24 cellular contexts compared by ENCODE assay signal in genomic region chr16:86556576-86556975, GRCh38. TPM values are rescaled to one million over a fixed set of nuclear protein-coding genes. Genes with fewer than 3 reads are reported as not detected.
DNase-seq lines count a peak whose midpoint lies in the region; ATAC-seq and TF ChIP-seq lines count a peak whose summit lies in the region.
"Had no signal": no experiment of that assay in that cellular context is flagged by ENCODE, and none has a peak within 500 bp of the region (broad histone marks: within the 10 kb centered on the region; RNA-seq: fewer than 3 reads in every experiment).

No MANE protein-coding gene starts in this region.

- H3K4me1 Mint-ChIP-seq in natural killer cell = peaks cover 20 to 26% of the 10 kb centered on the region in 2 donors
- H3K4me1 Mint-ChIP-seq in natural killer cell treated with Interleukin-12 subunit alpha and Interleukin-12 subunit beta and Interleukin-15 and Interleukin-18, amount 100 ng/mL, for 72 hours (ENCODE audit: low read depth in 2 of 2) = peaks cover 12 to 15% of the 10 kb centered on the region in 2 donors
- H3K4me1 Mint-ChIP-seq in naive thymus-derived CD4-positive, alpha-beta T cell = peaks cover 8 to 36% (median 32%) of the 10 kb centered on the region in 7 donors

- POLR2A ChIA-PET in naive thymus-derived CD4-positive, alpha-beta T cell (lab: Charles Lee) = interaction anchor here (1.4 kb wide), 1 partner anchor 48 kb away, joined by 3 read pairs; no protein-coding TSS in a partner anchor

- peaks cover 0 to 5% of the 10 kb centered on the region in 2 donors for H3K27me3 Mint-ChIP-seq in natural killer cell (ENCODE audit: low read depth in 2 of 2)
- H3K27me3 Mint-ChIP-seq in natural killer cell treated with Interleukin-12 subunit alpha and Interleukin-12 subunit beta and Interleukin-15 and Interleukin-18, amount 100 ng/mL, for 72 hours = peaks cover 0 to 6% of the 10 kb centered on the region in 2 donors
- peaks cover 0 to 15% (median 7%) of the 10 kb centered on the region in 5 donors for H3K27me3 Mint-ChIP-seq in naive thymus-derived CD4-positive, alpha-beta T cell

- peaks cover 0 to 5% (median 0%) of the 10 kb centered on the region in 3 experiments for H3K36me3 ChIP-seq in naive thymus-derived CD4-positive, alpha-beta T cell (ENCODE audit: control insufficient read depth in 2 of 3, insufficient read depth in 3 of 3, low read length in 3 of 3)
- H3K36me3 ChIP-seq in thoracic aorta = no peaks in the 10 kb centered on the region
- H3K36me3 ChIP-seq: upper lobe of right lung had no signal

- peak overlapping the region in 1 of 2 donors; percentile 99 for H3K27ac Mint-ChIP-seq in natural killer cell
- no peak overlapping the region for H3K27ac Mint-ChIP-seq in natural killer cell treated with Interleukin-12 subunit alpha and Interleukin-12 subunit beta and Interleukin-15 and Interleukin-18, amount 100 ng/mL, for 72 hours
- peak overlapping the region in 1 of 9 donors; percentile 98 for H3K27ac Mint-ChIP-seq in naive thymus-derived CD4-positive, alpha-beta T cell
- H3K27ac Mint-ChIP-seq: stimulated activated naive CD8-positive, alpha-beta T cell treated with anti-CD3 and anti-CD28 coated beads, Interleukin-15, amount 100 ng/mL, for 72 hours had no signal

- H3K4me3 Mint-ChIP-seq in natural killer cell = peak overlapping the region; percentile 17
- H3K4me3 Mint-ChIP-seq in natural killer cell treated with Interleukin-12 subunit alpha and Interleukin-12 subunit beta and Interleukin-15 and Interleukin-18, amount 100 ng/mL, for 72 hours = no peak overlapping the region
- H3K4me3 Mint-ChIP-seq in naive thymus-derived CD4-positive, alpha-beta T cell = peak overlapping the region in 6 of 10 donors; percentile 91 to 96 (median 94)

- no peaks in the 10 kb centered on the region for H3K27me3 ChIP-seq in naive thymus-derived CD4-positive, alpha-beta T cell (ENCODE audit: control insufficient read depth in 2 of 2, insufficient read depth in 2 of 2, low read length in 2 of 2)
- H3K27me3 ChIP-seq in thoracic aorta (replicated peaks; ENCODE audit: insufficient read depth) = no peaks in the 10 kb centered on the region

- no peak overlapping the region for H3K27ac ChIP-seq in naive thymus-derived CD4-positive, alpha-beta T cell (ENCODE audit: low read depth, low read length)
- peak overlapping the region; percentile 36 to 77 for H3K27ac ChIP-seq in thoracic aorta
- H3K27ac ChIP-seq: 22Rv1, upper lobe of right lung had no signal

- H3K4me1 ChIP-seq in naive thymus-derived CD4-positive, alpha-beta T cell (ENCODE audit: control insufficient read depth in 2 of 2, insufficient read depth in 2 of 2, low read length in 2 of 2) = peaks cover 0 to 5% of the 10 kb centered on the region in 2 donors
- peaks cover 7 to 40% of the 10 kb centered on the region in 2 donors for H3K4me1 ChIP-seq in thoracic aorta (ENCODE audit: control insufficient read depth in 1 of 2, low read depth in 2 of 2)

- no peaks in the 10 kb centered on the region for H3K36me3 Mint-ChIP-seq in natural killer cell
- H3K36me3 Mint-ChIP-seq in natural killer cell treated with Interleukin-12 subunit alpha and Interleukin-12 subunit beta and Interleukin-15 and Interleukin-18, amount 100 ng/mL, for 72 hours = peaks cover 5% of the 10 kb centered on the region
- peaks cover 0 to 12% (median 5%) of the 10 kb centered on the region in 5 donors for H3K36me3 Mint-ChIP-seq in naive thymus-derived CD4-positive, alpha-beta T cell

- H3K4me3 ChIP-seq in naive thymus-derived CD4-positive, alpha-beta T cell (ENCODE audit: low read length) = no peak overlapping the region
- no peak overlapping the region for H3K4me3 ChIP-seq in thoracic aorta
- H3K4me3 ChIP-seq: upper lobe of right lung had no signal

- DNase-seq in DMS 273 (lab: John Stamatoyannopoulos, UW; ENCODE audit: unreplicated experiment) (peak; percentile 66), DMS 273 treated with DMSO at 0.1 percent for 48 hours (lab: John Stamatoyannopoulos, UW) (no peak), natural killer cell (no peak), thoracic aorta (ENCODE audit: low spot score) (no peak), SKM-1 treated with dmso at 0.1 percent for 144 hours (lab: John Stamatoyannopoulos, UW; ENCODE audit: unreplicated experiment) (no peak)
- DNase-seq in natural killer cell treated with Interleukin-12 subunit alpha and Interleukin-12 subunit beta and Interleukin-15 and Interleukin-18, amount 100 ng/mL, for 72 hours (ENCODE audit: low spot score) = no peak
- no peak for DNase-seq in naive thymus-derived CD4-positive, alpha-beta T cell
- DNase-seq: activated CD4-positive, alpha-beta T cell treated with anti-CD3 and anti-CD28 coated beads for 48 hours; central memory CD4-positive, alpha-beta T cell; erythroblast; GF-D8; H7; mesendoderm; NCI-H1048; NCI-H2081 treated with DMSO at 0.1 percent for 48 hours; NCI-H510A; SK-N-SH; stimulated activated CD4-positive, alpha-beta T cell treated with anti-CD3 and anti-CD28 coated beads, Interleukin-1b, Interleukin-23, amount 100 ng/mL, for 48 hours; stimulated activated naive CD8-positive, alpha-beta T cell treated with anti-CD3 and anti-CD28 coated beads, Interleukin-15, amount 100 ng/mL, for 72 hours; upper lobe of right lung had no signal

- H3K9me3 ChIP-seq in naive thymus-derived CD4-positive, alpha-beta T cell (ENCODE audit: control insufficient read depth in 2 of 3, low read length in 3 of 3) = no peaks in the 10 kb centered on the region
- H3K9me3 ChIP-seq in thoracic aorta = no peaks in the 10 kb centered on the region
- H3K9me3 ChIP-seq: SK-N-SH, upper lobe of right lung had no signal

- no peak for TF ChIP-seq CTCF in natural killer cell (IDR thresholded peaks at IDR 0.05)
- no peak for TF ChIP-seq CTCF in thoracic aorta (IDR thresholded peaks at IDR 0.05)

- no peak for ATAC-seq in natural killer cell
- ATAC-seq in natural killer cell treated with Interleukin-12 subunit alpha and Interleukin-12 subunit beta and Interleukin-15 and Interleukin-18, amount 100 ng/mL, for 72 hours = no peak
- ATAC-seq in naive thymus-derived CD4-positive, alpha-beta T cell = no peak
- no peak for ATAC-seq in thoracic aorta (ENCODE audit: insufficient number of reproducible peaks, low FRiP score, low read depth)
- no peak for ATAC-seq in HG02642 (IDR thresholded peaks at IDR 0.05; ENCODE audit: poor library complexity, unreplicated experiment)
- ATAC-seq: sciatic nerve; stimulated activated naive CD8-positive, alpha-beta T cell treated with anti-CD3 and anti-CD28 coated beads, Interleukin-15, amount 100 ng/mL, for 72 hours; upper lobe of right lung had no signal

- H3K9me3 Mint-ChIP-seq in natural killer cell = no peaks in the 10 kb centered on the region
- no peaks in the 10 kb centered on the region for H3K9me3 Mint-ChIP-seq in natural killer cell treated with Interleukin-12 subunit alpha and Interleukin-12 subunit beta and Interleukin-15 and Interleukin-18, amount 100 ng/mL, for 72 hours
- H3K9me3 Mint-ChIP-seq in naive thymus-derived CD4-positive, alpha-beta T cell = peaks cover 0 to 5% (median 0%) of the 10 kb centered on the region in 11 donors
- H3K9me3 Mint-ChIP-seq: stimulated activated naive CD8-positive, alpha-beta T cell treated with anti-CD3 and anti-CD28 coated beads, Interleukin-15, amount 100 ng/mL, for 72 hours had no signal

- CTCF ChIA-PET in naive thymus-derived CD4-positive, alpha-beta T cell (lab: Charles Lee) = interaction anchor here (0.6 kb wide), 2 partner anchors 38 to 565 kb away, joined by 3 read pairs; no protein-coding TSS in a partner anchor

- intact Hi-C loops in natural killer cell (cut with micrococcal nuclease) = no loop called here
- intact Hi-C loops in naive thymus-derived CD4-positive, alpha-beta T cell (cut with micrococcal nuclease) = no loop called here

RNA-seq across cellular contexts. Expression of gene MTHFSD, which starts 1.5 kb away (rescaled TPM):
- total RNA-seq in natural killer cell = 10 to 100 TPM; 14.3 to 22.0 (median 16.9) TPM
- total RNA-seq in natural killer cell treated with Interleukin-12 subunit alpha and Interleukin-12 subunit beta and Interleukin-15 and Interleukin-18, amount 100 ng/mL, for 72 hours = 10 to 100 TPM; 24.3 to 32.8 TPM
- 10 to 100 TPM; 17.6 to 46.7 (median 29.9) TPM for total RNA-seq in naive thymus-derived CD4-positive, alpha-beta T cell
- polyA plus RNA-seq in naive thymus-derived CD4-positive, alpha-beta T cell = 10 to 100 TPM; 16.7 to 28.1 TPM
- total RNA-seq in thoracic aorta = 10 to 100 TPM; 25.0 to 30.8 TPM

RNA-seq across cellular contexts. Expression of gene FOXC2, which starts 10.1 kb away (rescaled TPM):
- under 1 TPM in 1 of 3 donors, not detected in 2; 0.14 TPM for total RNA-seq in natural killer cell
- total RNA-seq in natural killer cell treated with Interleukin-12 subunit alpha and Interleukin-12 subunit beta and Interleukin-15 and Interleukin-18, amount 100 ng/mL, for 72 hours = not detected
- total RNA-seq in naive thymus-derived CD4-positive, alpha-beta T cell = not detected
- polyA plus RNA-seq in naive thymus-derived CD4-positive, alpha-beta T cell = not detected
- 10 to 100 TPM; 54.5 to 60.7 TPM for total RNA-seq in thoracic aorta
- total RNA-seq: HT-29 had no signal

RNA-seq across cellular contexts. Expression of gene FOXL1, which starts 21.8 kb away (rescaled TPM):
- total RNA-seq in natural killer cell (under 1 TPM in 1 of 3 donors, not detected in 2; 0.10 TPM), thoracic aorta (10 to 100 TPM; 52.1 to 52.8 TPM)
- total RNA-seq in natural killer cell treated with Interleukin-12 subunit alpha and Interleukin-12 subunit beta and Interleukin-15 and Interleukin-18, amount 100 ng/mL, for 72 hours = not detected
- total RNA-seq in naive thymus-derived CD4-positive, alpha-beta T cell = not detected
- not detected for polyA plus RNA-seq in naive thymus-derived CD4-positive, alpha-beta T cell

RNA-seq across cellular contexts. Expression of gene FOXF1, which starts 46.2 kb away (rescaled TPM):
- total RNA-seq in natural killer cell (not detected), thoracic aorta (1 to 10 TPM in 1 of 2 donors, not detected in 1; 4.1 TPM)
- not detected for total RNA-seq in natural killer cell treated with Interleukin-12 subunit alpha and Interleukin-12 subunit beta and Interleukin-15 and Interleukin-18, amount 100 ng/mL, for 72 hours
- total RNA-seq in naive thymus-derived CD4-positive, alpha-beta T cell = not detected
- polyA plus RNA-seq in naive thymus-derived CD4-positive, alpha-beta T cell = not detected
- total RNA-seq: H7, HT-29 had no signal

Comparison
In these comparisons a context has a peak if more than half of its experiments do, and no peak if none do; other contexts are left out.
1. RNA of gene FOXC2, which starts 10.1 kb away (total RNA-seq): 54.5 to 60.7 TPM in thoracic aorta; 0.14 TPM in natural killer cell, not detected in natural killer cell treated with Interleukin-12 subunit alpha and Interleukin-12 subunit beta and Interleukin-15 and Interleukin-18, amount 100 ng/mL, for 72 hours and not detected in naive thymus-derived CD4-positive, alpha-beta T cell; every median in the first group is over 10 times any median in the second.
2. RNA of gene FOXL1, which starts 21.8 kb away (total RNA-seq): 52.1 to 52.8 TPM in thoracic aorta; 0.10 TPM in natural killer cell, not detected in natural killer cell treated with Interleukin-12 subunit alpha and Interleukin-12 subunit beta and Interleukin-15 and Interleukin-18, amount 100 ng/mL, for 72 hours and not detected in naive thymus-derived CD4-positive, alpha-beta T cell; every median in the first group is over 10 times any median in the second.